In the genomic region with DNA sequence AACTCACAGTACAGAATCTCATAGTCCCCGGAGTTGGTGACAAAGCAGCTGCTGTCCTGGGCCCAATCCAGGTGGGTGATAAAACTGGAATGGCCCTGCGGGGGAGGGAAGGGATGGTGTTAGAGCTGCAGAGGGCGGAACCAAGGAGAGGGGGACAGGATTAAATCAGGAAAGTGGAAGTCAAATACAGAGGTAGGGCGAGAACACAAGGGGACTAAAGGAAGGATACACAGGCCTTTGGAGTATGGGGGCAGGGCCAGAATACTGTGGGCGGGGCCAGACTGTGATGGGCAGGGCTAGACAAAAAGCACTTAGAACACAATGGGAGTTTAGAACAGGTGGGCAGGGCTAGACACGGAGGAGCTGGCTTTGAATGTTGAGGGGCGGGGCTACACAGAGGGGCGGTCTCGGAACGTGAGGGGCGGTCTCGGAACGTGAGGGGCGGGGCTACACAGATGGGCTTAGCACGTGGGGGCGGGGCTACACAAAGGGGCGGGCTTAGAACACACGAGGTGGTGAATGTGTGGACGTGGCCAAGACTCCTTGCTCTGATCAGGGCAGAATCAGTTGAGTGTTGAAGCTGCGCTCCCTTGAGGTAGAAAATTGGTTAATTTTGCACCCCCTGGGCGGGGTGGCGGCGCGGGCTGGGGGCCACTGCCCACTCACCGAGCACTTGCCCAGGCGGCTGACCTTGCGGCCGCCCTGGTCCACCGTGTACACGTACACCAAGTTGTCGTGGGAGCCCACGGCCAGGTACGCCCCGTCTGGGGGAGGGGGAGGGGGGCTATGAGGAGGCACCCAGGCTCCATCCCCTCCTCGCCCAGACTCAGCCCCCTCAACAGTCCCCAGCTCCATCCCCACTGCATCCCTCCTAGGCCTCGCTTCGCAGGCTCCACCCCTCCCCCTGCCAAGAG, we compare ENCODE assay signal across 1 cellular context.
A peak's percentile ranks its signal among the peaks of the same experiment; 100 is the strongest.
TF ChIP-seq lines count a peak whose summit lies in the region.

No MANE protein-coding gene starts in this region.

TF ChIP-seq in K562, 482 proteins besides CTCF, POLR2A, EP300 and RAD21 (continued from another document and continues in another):
- TF ChIP-seq, protein P1, sequence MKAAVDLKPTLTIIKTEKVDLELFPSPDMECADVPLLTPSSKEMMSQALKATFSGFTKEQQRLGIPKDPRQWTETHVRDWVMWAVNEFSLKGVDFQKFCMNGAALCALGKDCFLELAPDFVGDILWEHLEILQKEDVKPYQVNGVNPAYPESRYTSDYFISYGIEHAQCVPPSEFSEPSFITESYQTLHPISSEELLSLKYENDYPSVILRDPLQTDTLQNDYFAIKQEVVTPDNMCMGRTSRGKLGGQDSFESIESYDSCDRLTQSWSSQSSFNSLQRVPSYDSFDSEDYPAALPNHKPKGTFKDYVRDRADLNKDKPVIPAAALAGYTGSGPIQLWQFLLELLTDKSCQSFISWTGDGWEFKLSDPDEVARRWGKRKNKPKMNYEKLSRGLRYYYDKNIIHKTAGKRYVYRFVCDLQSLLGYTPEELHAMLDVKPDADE (conservative IDR thresholded peaks at IDR 0.05; ENCODE audit: control insufficient read depth, low read depth, low read length) = 0 out of 2 replicates have a peak, but pooled peaks have one; percentile 34
- TF ChIP-seq AFF1 (IDR thresholded peaks at IDR 0.05; ENCODE audit: low read depth in 1 of 2, partially characterized antibody in 2 of 2) (peak in 1 of 2 experiments; percentile 24), NELFE (IDR thresholded peaks at IDR 0.05; ENCODE audit: insufficient read depth, insufficient read length) (no peak), ZBTB7A (IDR thresholded peaks at IDR 0.05; ENCODE audit: borderline replicate concordance, control insufficient read depth, low read depth, low read length) (0 out of 2 replicates have a peak, but pooled peaks have one; percentile 11), BMI1 (IDR thresholded peaks at IDR 0.05; ENCODE audit: low read length) (no peak), NCOA1 (IDR thresholded peaks at IDR 0.05; ENCODE audit: low read depth) (peak; percentile 73), CBX2 (IDR thresholded peaks at IDR 0.05; ENCODE audit: insufficient read depth, low read length, poor library complexity, severe bottlenecking) (no peak), MEIS2 (IDR thresholded peaks at IDR 0.05; ENCODE audit: partially characterized antibody) (peak; percentile 34), TFAP4 (CRISPR knock-in tag; IDR thresholded peaks at IDR 0.05; ENCODE audit: borderline replicate concordance) (peak; percentile 88), RBM15 (IDR thresholded peaks at IDR 0.05; ENCODE audit: insufficient read depth, low read length) (no peak), ELF1 (tag; IDR thresholded peaks at IDR 0.05) (no peak), ZNF184 (CRISPR knock-in tag; IDR thresholded peaks at IDR 0.05) (no peak), POLR2AphosphoS5 (IDR thresholded peaks at IDR 0.05; ENCODE audit: control insufficient read depth, insufficient read depth, low read depth, low read length) (peak; percentile 49), ATF7 (IDR thresholded peaks at IDR 0.05) (no peak), HNRNPL (IDR thresholded peaks at IDR 0.05; ENCODE audit: low read depth, low read length) (no peak), TEAD1 (CRISPR knock-in tag; IDR thresholded peaks at IDR 0.05) (peak in 1 of 2 experiments; percentile 78; a peak in 1 of 4 replicates), CREB5 (CRISPR knock-in tag; IDR thresholded peaks at IDR 0.05) (no peak), SNAPC5 (CRISPR knock-in tag; IDR thresholded peaks at IDR 0.05) (no peak), ZFP30 (CRISPR knock-in tag; IDR thresholded peaks at IDR 0.05; ENCODE audit: borderline replicate concordance) (no peak), HMGN3 (IDR thresholded peaks at IDR 0.05; ENCODE audit: borderline replicate concordance, extremely low read depth, insufficient read length, low read depth, low read length) (no peak), HINFP (tag; conservative IDR thresholded peaks at IDR 0.05; ENCODE audit: low read depth) (no peak), RBFOX2 (IDR thresholded peaks at IDR 0.05; ENCODE audit: low read depth, low read length) (peak; percentile 89), ZNF274 (IDR thresholded peaks at IDR 0.05; ENCODE audit: borderline replicate concordance, low read depth, low read length) (no peak), SAFB2 (IDR thresholded peaks at IDR 0.05; ENCODE audit: borderline replicate concordance, low read depth, low read length, severe bottlenecking) (no peak), ZNF224 (CRISPR knock-in tag; IDR thresholded peaks at IDR 0.05) (no peak), MYC (IDR thresholded peaks at IDR 0.05; ENCODE audit: low read depth, low read length) (peak; percentile 79; the same call in 1 of the 2 replicates), MYC (CRISPR knock-in tag; IDR thresholded peaks at IDR 0.05; ENCODE audit: borderline replicate concordance, low read depth) (0 out of 2 replicates have a peak, but pooled peaks have one; percentile 44), MCM5 (IDR thresholded peaks at IDR 0.05; ENCODE audit: low read depth) (no peak), ZNF217 (CRISPR knock-in tag; IDR thresholded peaks at IDR 0.05) (no peak)
- TF ChIP-seq, protein P2, sequence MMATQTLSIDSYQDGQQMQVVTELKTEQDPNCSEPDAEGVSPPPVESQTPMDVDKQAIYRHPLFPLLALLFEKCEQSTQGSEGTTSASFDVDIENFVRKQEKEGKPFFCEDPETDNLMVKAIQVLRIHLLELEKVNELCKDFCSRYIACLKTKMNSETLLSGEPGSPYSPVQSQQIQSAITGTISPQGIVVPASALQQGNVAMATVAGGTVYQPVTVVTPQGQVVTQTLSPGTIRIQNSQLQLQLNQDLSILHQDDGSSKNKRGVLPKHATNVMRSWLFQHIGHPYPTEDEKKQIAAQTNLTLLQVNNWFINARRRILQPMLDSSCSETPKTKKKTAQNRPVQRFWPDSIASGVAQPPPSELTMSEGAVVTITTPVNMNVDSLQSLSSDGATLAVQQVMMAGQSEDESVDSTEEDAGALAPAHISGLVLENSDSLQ (IDR thresholded peaks at IDR 0.05) = peak; percentile 97
- TF ChIP-seq, protein P3, sequence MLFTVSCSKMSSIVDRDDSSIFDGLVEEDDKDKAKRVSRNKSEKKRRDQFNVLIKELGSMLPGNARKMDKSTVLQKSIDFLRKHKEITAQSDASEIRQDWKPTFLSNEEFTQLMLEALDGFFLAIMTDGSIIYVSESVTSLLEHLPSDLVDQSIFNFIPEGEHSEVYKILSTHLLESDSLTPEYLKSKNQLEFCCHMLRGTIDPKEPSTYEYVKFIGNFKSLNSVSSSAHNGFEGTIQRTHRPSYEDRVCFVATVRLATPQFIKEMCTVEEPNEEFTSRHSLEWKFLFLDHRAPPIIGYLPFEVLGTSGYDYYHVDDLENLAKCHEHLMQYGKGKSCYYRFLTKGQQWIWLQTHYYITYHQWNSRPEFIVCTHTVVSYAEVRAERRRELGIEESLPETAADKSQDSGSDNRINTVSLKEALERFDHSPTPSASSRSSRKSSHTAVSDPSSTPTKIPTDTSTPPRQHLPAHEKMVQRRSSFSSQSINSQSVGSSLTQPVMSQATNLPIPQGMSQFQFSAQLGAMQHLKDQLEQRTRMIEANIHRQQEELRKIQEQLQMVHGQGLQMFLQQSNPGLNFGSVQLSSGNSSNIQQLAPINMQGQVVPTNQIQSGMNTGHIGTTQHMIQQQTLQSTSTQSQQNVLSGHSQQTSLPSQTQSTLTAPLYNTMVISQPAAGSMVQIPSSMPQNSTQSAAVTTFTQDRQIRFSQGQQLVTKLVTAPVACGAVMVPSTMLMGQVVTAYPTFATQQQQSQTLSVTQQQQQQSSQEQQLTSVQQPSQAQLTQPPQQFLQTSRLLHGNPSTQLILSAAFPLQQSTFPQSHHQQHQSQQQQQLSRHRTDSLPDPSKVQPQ (CRISPR knock-in tag; IDR thresholded peaks at IDR 0.05; ENCODE audit: borderline replicate concordance) = no peak
- TF ChIP-seq, protein P4, sequence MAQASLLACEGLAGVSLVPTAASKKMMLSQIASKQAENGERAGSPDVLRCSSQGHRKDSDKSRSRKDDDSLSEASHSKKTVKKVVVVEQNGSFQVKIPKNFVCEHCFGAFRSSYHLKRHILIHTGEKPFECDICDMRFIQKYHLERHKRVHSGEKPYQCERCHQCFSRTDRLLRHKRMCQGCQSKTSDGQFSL (CRISPR knock-in tag; IDR thresholded peaks at IDR 0.05) = 0 out of 2 replicates have a peak, but pooled peaks have one; percentile 65
- TF ChIP-seq, protein P4 (tag; IDR thresholded peaks at IDR 0.05) = no peak
- TF ChIP-seq, protein P5, sequence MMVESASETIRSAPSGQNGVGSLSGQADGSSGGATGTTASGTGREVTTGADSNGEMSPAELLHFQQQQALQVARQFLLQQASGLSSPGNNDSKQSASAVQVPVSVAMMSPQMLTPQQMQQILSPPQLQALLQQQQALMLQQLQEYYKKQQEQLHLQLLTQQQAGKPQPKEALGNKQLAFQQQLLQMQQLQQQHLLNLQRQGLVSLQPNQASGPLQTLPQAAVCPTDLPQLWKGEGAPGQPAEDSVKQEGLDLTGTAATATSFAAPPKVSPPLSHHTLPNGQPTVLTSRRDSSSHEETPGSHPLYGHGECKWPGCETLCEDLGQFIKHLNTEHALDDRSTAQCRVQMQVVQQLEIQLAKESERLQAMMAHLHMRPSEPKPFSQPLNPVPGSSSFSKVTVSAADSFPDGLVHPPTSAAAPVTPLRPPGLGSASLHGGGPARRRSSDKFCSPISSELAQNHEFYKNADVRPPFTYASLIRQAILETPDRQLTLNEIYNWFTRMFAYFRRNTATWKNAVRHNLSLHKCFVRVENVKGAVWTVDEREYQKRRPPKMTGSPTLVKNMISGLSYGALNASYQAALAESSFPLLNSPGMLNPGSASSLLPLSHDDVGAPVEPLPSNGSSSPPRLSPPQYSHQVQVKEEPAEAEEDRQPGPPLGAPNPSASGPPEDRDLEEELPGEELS (CRISPR knock-in tag; IDR thresholded peaks at IDR 0.05; ENCODE audit: borderline replicate concordance) = no peak; the same call in 1 of the 2 replicates
- TF ChIP-seq, protein P6, sequence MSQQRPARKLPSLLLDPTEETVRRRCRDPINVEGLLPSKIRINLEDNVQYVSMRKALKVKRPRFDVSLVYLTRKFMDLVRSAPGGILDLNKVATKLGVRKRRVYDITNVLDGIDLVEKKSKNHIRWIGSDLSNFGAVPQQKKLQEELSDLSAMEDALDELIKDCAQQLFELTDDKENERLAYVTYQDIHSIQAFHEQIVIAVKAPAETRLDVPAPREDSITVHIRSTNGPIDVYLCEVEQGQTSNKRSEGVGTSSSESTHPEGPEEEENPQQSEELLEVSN (IDR thresholded peaks at IDR 0.05; ENCODE audit: borderline replicate concordance in 1 of 2, extremely low read depth in 1 of 2, insufficient read depth in 1 of 2, insufficient read length in 1 of 2, low read depth in 1 of 2, low read length in 1 of 2, poor library complexity in 1 of 2, severe bottlenecking in 1 of 2) = peak; percentile 34 to 78
